19 cellular contexts compared by ENCODE assay signal in genomic region chr6:11227698-11228097, GRCh38. TPM values are rescaled to one million over a fixed set of nuclear protein-coding genes. Genes with fewer than 3 reads are reported as not detected.
DNase-seq lines count a peak whose midpoint lies in the region; ATAC-seq and TF ChIP-seq lines count a peak whose summit lies in the region.
"Had no signal": no experiment of that assay in that cellular context is flagged by ENCODE, and none has a peak within 500 bp of the region (broad histone marks: within the 10 kb centered on the region; RNA-seq: fewer than 3 reads in every experiment).

No MANE protein-coding gene starts in this region.

- H3K4me3 ChIP-seq in heart left ventricle = peak overlapping the region in 10 of 12 donors; percentile 50 to 84 (median 71)
- peak overlapping the region; percentile 27 for H3K4me3 ChIP-seq in endodermal cell (ENCODE audit: low read length)
- H3K4me3 ChIP-seq in upper lobe of right lung = peak overlapping the region; percentile 73
- H3K4me3 ChIP-seq: GM23338 had no signal

- no peak overlapping the region for H3K9ac ChIP-seq in endodermal cell (ENCODE audit: extremely low read depth, low read length, poor library complexity, severe bottlenecking)

- H3K27ac Mint-ChIP-seq in endodermal cell (no peak overlapping the region), osteocyte (ENCODE audit: unreplicated experiment) (no peak overlapping the region)
- H3K27ac Mint-ChIP-seq: activated CD4-positive, alpha-beta T cell treated with anti-CD3 and anti-CD28 coated beads for 36 hours; activated CD8-positive, alpha-beta memory T cell treated with anti-CD3 and anti-CD28 coated beads, Interleukin-2, amount 10 ng/mL, durations not matched to agents 7 days and 5 days; activated T-helper 17 cell treated with anti-CD3 and anti-CD28 coated beads, Interleukin-2, amount 50 U/mL, for 72 hours; GM23338 had no signal

- H3K9me3 ChIP-seq in heart left ventricle = no peaks in the 10 kb centered on the region
- H3K9me3 ChIP-seq in endodermal cell (ENCODE audit: control insufficient read depth, low read length) = no peaks in the 10 kb centered on the region
- H3K9me3 ChIP-seq in upper lobe of right lung = no peaks in the 10 kb centered on the region

- WGBS in heart left ventricle, 4 donors = 63 to 76% (median 67%) methylated on average over 5 of the region's 5 CpGs
- 71 to 76% methylated on average over 4 to 5 of the region's 5 CpGs for WGBS in endodermal cell (ENCODE audit: insufficient coverage in 1 of 2, insufficient read length in 1 of 2), 2 experiments

- no peak for DNase-seq in heart left ventricle
- DNase-seq in cardiac septum (ENCODE audit: low spot score) = no peak
- no peak for DNase-seq in endodermal cell
- no peak for DNase-seq in osteocyte (ENCODE audit: extremely low spot score, unreplicated experiment)
- DNase-seq in upper lobe of right lung = no peak
- no peak for DNase-seq in germinal center (ENCODE audit: low spot score)
- DNase-seq in DMS79 treated with DMSO at 0.1 percent for 48 hours (lab: John Stamatoyannopoulos, UW) = no peak
- DNase-seq in NK-92 (lab: John Stamatoyannopoulos, UW; ENCODE audit: unreplicated experiment) = no peak
- DNase-seq: activated CD4-positive, alpha-beta T cell treated with anti-CD3 and anti-CD28 coated beads for 36 hours; activated CD8-positive, alpha-beta memory T cell treated with anti-CD3 and anti-CD28 coated beads, Interleukin-2, amount 10 ng/mL, durations not matched to agents 7 days and 5 days; central memory CD4-positive, alpha-beta T cell; DMS 273 treated with DMSO at 0.1 percent for 48 hours; effector CD4-positive, alpha-beta T cell; KG1; naive B cell; NCI-H2029 had no signal

- H3K27me3 ChIP-seq in heart left ventricle = no peaks in the 10 kb centered on the region
- H3K27me3 ChIP-seq in endodermal cell (ENCODE audit: control insufficient read depth, insufficient read depth, low read length, poor library complexity, severe bottlenecking) = no peaks in the 10 kb centered on the region
- H3K27me3 ChIP-seq in upper lobe of right lung = no peaks in the 10 kb centered on the region

- no peak for TF ChIP-seq POLR2A in heart left ventricle (IDR thresholded peaks at IDR 0.05)

- ATAC-seq in heart left ventricle (no peak), upper lobe of right lung (no peak)
- ATAC-seq: activated CD4-positive, alpha-beta T cell treated with anti-CD3 and anti-CD28 coated beads for 36 hours; activated CD8-positive, alpha-beta memory T cell treated with anti-CD3 and anti-CD28 coated beads, Interleukin-2, amount 10 ng/mL, durations not matched to agents 7 days and 5 days; activated T-helper 17 cell treated with anti-CD3 and anti-CD28 coated beads, Interleukin-2, amount 50 U/mL, for 72 hours; GM23338 had no signal

- H3K9me3 Mint-ChIP-seq in endodermal cell (peaks cover 1% of the 10 kb centered on the region), osteocyte (ENCODE audit: unreplicated experiment) (no peaks in the 10 kb centered on the region)
- H3K9me3 Mint-ChIP-seq: activated T-helper 17 cell treated with anti-CD3 and anti-CD28 coated beads, Interleukin-2, amount 50 U/mL, for 72 hours; GM23338; naive B cell had no signal

- peak overlapping the region in 11 of 12 donors; percentile 40 to 94 (median 88) for H3K27ac ChIP-seq in heart left ventricle
- no peak overlapping the region for H3K27ac ChIP-seq in endodermal cell (ENCODE audit: low read depth, low read length)
- H3K27ac ChIP-seq in upper lobe of right lung = peak overlapping the region; percentile 94
- H3K27ac ChIP-seq: C4-2B had no signal

- H3K4me1 Mint-ChIP-seq in endodermal cell (peaks cover 63% of the 10 kb centered on the region), osteocyte (ENCODE audit: unreplicated experiment) (peaks cover 63% of the 10 kb centered on the region)

- peaks cover 2% of the 10 kb centered on the region for H3K36me3 Mint-ChIP-seq in endodermal cell (ENCODE audit: low read depth)
- no peaks in the 10 kb centered on the region for H3K36me3 Mint-ChIP-seq in osteocyte (ENCODE audit: unreplicated experiment)

- no peaks in the 10 kb centered on the region for H3K27me3 Mint-ChIP-seq in endodermal cell (ENCODE audit: insufficient read depth)
- no peaks in the 10 kb centered on the region for H3K27me3 Mint-ChIP-seq in osteocyte (ENCODE audit: unreplicated experiment)
- H3K27me3 Mint-ChIP-seq: activated CD4-positive, alpha-beta T cell treated with anti-CD3 and anti-CD28 coated beads for 36 hours; activated CD8-positive, alpha-beta memory T cell treated with anti-CD3 and anti-CD28 coated beads, Interleukin-2, amount 10 ng/mL, durations not matched to agents 7 days and 5 days; activated T-helper 17 cell treated with anti-CD3 and anti-CD28 coated beads, Interleukin-2, amount 50 U/mL, for 72 hours; naive B cell had no signal

- intact Hi-C loops in heart left ventricle (cut with DNase I) = loop anchor here in 1 of 10 donors (10.0 kb wide), 1 partner anchor 137 kb away; no protein-coding TSS in a partner anchor
- intact Hi-C loops in cardiac septum (cut with DNase I) = no loop called here
- intact Hi-C loops in upper lobe of right lung (cut with DNase I) = loop anchor here (10.0 kb wide), 1 partner anchor 137 kb away; no protein-coding TSS in a partner anchor

- TF ChIP-seq CTCF in heart left ventricle (IDR thresholded peaks at IDR 0.05) (no peak), endodermal cell (conservative IDR thresholded peaks at IDR 0.05) (no peak), osteocyte (IDR thresholded peaks at IDR 0.05) (no peak), upper lobe of right lung (IDR thresholded peaks at IDR 0.05) (no peak)

- peaks cover 0 to 73% (median 12%) of the 10 kb centered on the region in 12 donors for H3K4me1 ChIP-seq in heart left ventricle
- H3K4me1 ChIP-seq in endodermal cell (ENCODE audit: control insufficient read depth, insufficient read depth, low read length) = peaks cover 6% of the 10 kb centered on the region
- peaks cover 47% of the 10 kb centered on the region for H3K4me1 ChIP-seq in upper lobe of right lung

- no peaks in the 10 kb centered on the region for H3K36me3 ChIP-seq in heart left ventricle
- peaks cover 10% of the 10 kb centered on the region for H3K36me3 ChIP-seq in endodermal cell (ENCODE audit: control insufficient read depth, insufficient read depth, low read length)
- no peaks in the 10 kb centered on the region for H3K36me3 ChIP-seq in upper lobe of right lung

- H3K4me3 Mint-ChIP-seq in endodermal cell = no peak overlapping the region
- peak overlapping the region; percentile 17 for H3K4me3 Mint-ChIP-seq in osteocyte (ENCODE audit: unreplicated experiment)
- H3K4me3 Mint-ChIP-seq: activated CD4-positive, alpha-beta T cell treated with anti-CD3 and anti-CD28 coated beads for 36 hours; activated CD8-positive, alpha-beta memory T cell treated with anti-CD3 and anti-CD28 coated beads, Interleukin-2, amount 10 ng/mL, durations not matched to agents 7 days and 5 days; activated T-helper 17 cell treated with anti-CD3 and anti-CD28 coated beads, Interleukin-2, amount 50 U/mL, for 72 hours; GM23338 had no signal

RNA-seq across cellular contexts. Expression of gene NEDD9, which starts 4.8 kb away (rescaled TPM):
- total RNA-seq in heart left ventricle = 10 to 100 TPM; 10.2 to 55.7 (median 20.9) TPM
- polyA plus RNA-seq in heart left ventricle = 10 to 100 TPM; 13.4 to 21.2 TPM
- 14.1 TPM for total RNA-seq in cardiac septum
- 1 to 10 TPM; 1.7 to 7.4 TPM for total RNA-seq in endodermal cell
- polyA plus RNA-seq in endodermal cell (2013, experiment 1 of 2) = 24.6 TPM
- polyA plus RNA-seq in endodermal cell (2013, experiment 2 of 2) = 26.5 TPM
- 8.8 and 10.3 TPM in 2 replicates for total RNA-seq in osteocyte
- 194 TPM for total RNA-seq in upper lobe of right lung
